24 cellular contexts compared by ENCODE assay signal in genomic region chr11:104792861-104793260, GRCh38.
"Had no signal": no experiment of that assay in that cellular context is flagged by ENCODE, and none has a peak within 500 bp of the region (broad histone marks: within the 10 kb centered on the region; RNA-seq: fewer than 3 reads in every experiment).

No MANE protein-coding gene starts in this region.

- ATAC-seq: activated CD4-positive, alpha-beta T cell treated with anti-CD3 and anti-CD28 coated beads for 36 hours had no signal

- H3K9me3 Mint-ChIP-seq: activated naive CD4-positive, alpha-beta T cell treated with anti-CD3 and anti-CD28 coated beads, Interleukin-2, amount 50 U/mL, for 24 hours had no signal

- H3K4me1 ChIP-seq: Peyer's patch, SJCRH30 had no signal

- H3K27ac Mint-ChIP-seq: activated CD4-positive, alpha-beta memory T cell treated with anti-CD3 and anti-CD28 coated beads, Interleukin-2, amount 10 ng/mL, durations not matched to agents 7 days and 5 days; activated CD4-positive, alpha-beta T cell treated with anti-CD3 and anti-CD28 coated beads for 36 hours; activated naive CD4-positive, alpha-beta T cell treated with anti-CD3 and anti-CD28 coated beads, Interleukin-2, amount 50 U/mL, for 24 hours had no signal

- H3K4me3 ChIP-seq: MG63, Peyer's patch, SJCRH30 had no signal

- H3K4me3 Mint-ChIP-seq: activated CD4-positive, alpha-beta memory T cell treated with anti-CD3 and anti-CD28 coated beads, Interleukin-2, amount 10 ng/mL, durations not matched to agents 7 days and 5 days; activated CD4-positive, alpha-beta T cell treated with anti-CD3 and anti-CD28 coated beads for 36 hours; activated naive CD4-positive, alpha-beta T cell treated with anti-CD3 and anti-CD28 coated beads, Interleukin-2, amount 50 U/mL, for 24 hours had no signal

- H3K9ac ChIP-seq: SK-N-SH had no signal

- H3K27me3 Mint-ChIP-seq: activated CD4-positive, alpha-beta memory T cell treated with anti-CD3 and anti-CD28 coated beads, Interleukin-2, amount 10 ng/mL, durations not matched to agents 7 days and 5 days; activated CD4-positive, alpha-beta T cell treated with anti-CD3 and anti-CD28 coated beads for 36 hours; activated naive CD4-positive, alpha-beta T cell treated with anti-CD3 and anti-CD28 coated beads, Interleukin-2, amount 50 U/mL, for 24 hours had no signal

- H3K36me3 ChIP-seq: brain microvascular endothelial cell, MG63, Peyer's patch, SJCRH30 had no signal

- H3K9me3 ChIP-seq: MG63, Peyer's patch, SJCRH30, SK-N-SH had no signal

- H3K27me3 ChIP-seq: brain microvascular endothelial cell, MG63, Peyer's patch, SJCRH30 had no signal

- H3K27ac ChIP-seq: brain microvascular endothelial cell, Peyer's patch, RWPE1, SJCRH30, VCaP had no signal

- H3K4me2 ChIP-seq: SK-N-SH had no signal

- H3K36me3 Mint-ChIP-seq: activated naive CD4-positive, alpha-beta T cell treated with anti-CD3 and anti-CD28 coated beads, Interleukin-2, amount 50 U/mL, for 24 hours had no signal

- DNase-seq: activated CD4-positive, alpha-beta memory T cell treated with anti-CD3 and anti-CD28 coated beads, Interleukin-2, amount 10 ng/mL, durations not matched to agents 7 days and 5 days; activated CD4-positive, alpha-beta T cell treated with anti-CD3 and anti-CD28 coated beads for 36 hours; activated CD4-positive, alpha-beta T cell treated with anti-CD3 and anti-CD28 coated beads, Interleukin-2, amount 50 U/mL, for 1 hour; activated naive CD4-positive, alpha-beta T cell; activated T-cell treated with anti-CD3 and anti-CD28 coated beads for 4 hours; amygdala; brain microvascular endothelial cell; MG63; MV-4-11; NCI-H1092 treated with DMSO at 0.1 percent for 48 hours; NCI-H1417 treated with DMSO at 0.1 percent for 48 hours; NCI-H1694; NCI-H2029; NCI-H2107; NCI-H2171 treated with DMSO at 0.1 percent for 48 hours; NCI-H510A treated with DMSO at 0.1 percent for 48 hours; Peyer's patch; Right ventricle myocardium superior; SJCRH30; SK-N-SH; T-helper 1 cell had no signal
